ENCODE assay signal across 21 cellular contexts in genomic region chr3:19474169-19474568, GRCh38.
"Had no signal": no experiment of that assay in that cellular context is flagged by ENCODE, and none has a peak within 500 bp of the region (broad histone marks: within the 10 kb centered on the region; RNA-seq: fewer than 3 reads in every experiment).

No MANE protein-coding gene starts in this region.

- H3K4me3 ChIP-seq: breast epithelium, lung, sigmoid colon, smooth muscle cell, transverse colon had no signal

- H3K36me3 ChIP-seq: breast epithelium, sigmoid colon, transverse colon, WERI-Rb-1 had no signal

- DNase-seq: activated CD4-positive, alpha-beta T cell treated with anti-CD3 and anti-CD28 coated beads for 1 hour; activated CD4-positive, alpha-beta T cell treated with anti-CD3 and anti-CD28 coated beads, Interleukin-2, amount 50 U/mL, for 4 hours; activated naive CD4-positive, alpha-beta T cell treated with Interleukin-2 at 50 U/mL for 16 hours; activated naive CD8-positive, alpha-beta T cell treated with anti-CD3 and anti-CD28 coated beads for 36 hours; activated T-cell treated with anti-CD3 and anti-CD28 coated beads, Interleukin-2, amount 50 U/mL, for 48 hours; amniotic stem cell; immature natural killer cell; naive B cell; retina; sigmoid colon; stimulated activated CD4-positive, alpha-beta T cell treated with anti-CD3 and anti-CD28 coated beads, Interleukin-15, amount 100 ng/mL, for 24 hours; transverse colon; WERI-Rb-1 had no signal

- ATAC-seq: left lobe of liver; stimulated activated memory B cell treated with anti-CD40 and anti-IgM and Interleukin-4, amounts not matched to agents 10 μg/mL and 1 μg/mL and 100 μg/mL, for 72 hours had no signal

- H3K9me3 ChIP-seq: breast epithelium, sigmoid colon, transverse colon had no signal

- FAIRE-seq: endometrium, TTC549, urothelium cell line had no signal

- H3K4me1 ChIP-seq: breast epithelium, sigmoid colon, transverse colon had no signal

- H3K4me2 ChIP-seq: smooth muscle cell had no signal

- H3K27me3 ChIP-seq: breast epithelium, sigmoid colon, transverse colon had no signal

- H3K27ac ChIP-seq: breast epithelium, sigmoid colon, transverse colon, WERI-Rb-1 had no signal
